In the genomic region with DNA sequence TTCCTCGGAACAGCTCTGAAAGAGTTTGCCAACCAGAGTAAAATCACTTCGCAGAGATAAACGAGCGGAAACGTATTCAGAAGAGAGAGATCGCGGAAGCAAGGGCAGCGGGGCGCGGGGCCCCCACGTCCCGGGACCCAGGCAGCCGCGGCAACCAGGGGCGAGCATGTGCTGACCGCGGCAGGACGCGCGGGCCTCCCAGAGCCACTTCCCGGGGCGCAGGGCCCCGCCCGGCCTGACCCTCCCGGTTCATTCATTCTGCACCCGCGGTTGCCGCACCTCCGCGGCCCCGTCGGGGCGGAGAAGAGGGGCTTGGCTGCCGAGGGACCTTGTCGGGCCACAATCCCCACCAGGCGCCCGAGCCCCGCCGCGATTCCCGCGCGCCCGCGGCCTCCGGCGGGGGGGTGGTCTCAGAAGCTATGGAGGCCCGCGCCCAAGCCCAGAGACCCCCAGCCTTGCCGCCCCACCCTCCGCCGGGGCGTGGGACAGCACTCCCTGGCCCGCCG, we compare ENCODE assay signal across 8 cellular contexts. TPM values are rescaled to one million over a fixed set of nuclear protein-coding genes. Genes with fewer than 3 reads are reported as not detected.
DNase-seq lines count a peak whose midpoint lies in the region; ATAC-seq and TF ChIP-seq lines count a peak whose summit lies in the region.

No MANE protein-coding gene starts in this region.

- H3K4me3 ChIP-seq in heart left ventricle (peak overlapping the region; percentile 68 to 100 (median 94)), rectal smooth muscle tissue (ENCODE audit: low read length) (peak overlapping the region; percentile 83)

- WGBS in heart left ventricle, 4 donors, result 0 to 1% (median 0%) methylated on average over 14 to 55 of the region's 55 CpGs

- H3K27ac ChIP-seq in heart left ventricle, result peak overlapping the region; percentile 51 to 96 (median 92)
- peak overlapping the region; percentile 92 for H3K27ac ChIP-seq in rectal smooth muscle tissue (ENCODE audit: low read depth, low read length)

- peak overlapping the region; percentile 96 for H3K27ac Mint-ChIP-seq in activated naive CD4-positive, alpha-beta T cell treated with anti-CD3 and anti-CD28 coated beads, Interleukin-2, amount 50 U/mL, for 24 hours

- no peaks in the 10 kb centered on the region for H3K9me3 ChIP-seq in heart left ventricle

- H3K4me1 Mint-ChIP-seq in activated naive CD4-positive, alpha-beta T cell treated with anti-CD3 and anti-CD28 coated beads, Interleukin-2, amount 50 U/mL, for 24 hours, result peaks cover 56% of the 10 kb centered on the region

- no peak for TF ChIP-seq CTCF in heart left ventricle (IDR thresholded peaks at IDR 0.05)

- peaks cover 3% of the 10 kb centered on the region for H3K36me3 Mint-ChIP-seq in activated naive CD4-positive, alpha-beta T cell treated with anti-CD3 and anti-CD28 coated beads, Interleukin-2, amount 50 U/mL, for 24 hours

- H3K27me3 ChIP-seq in heart left ventricle (no peaks in the 10 kb centered on the region), rectal smooth muscle tissue (ENCODE audit: control insufficient read depth, insufficient read depth, low read length) (no peaks in the 10 kb centered on the region)

- no peaks in the 10 kb centered on the region for H3K27me3 Mint-ChIP-seq in activated naive CD4-positive, alpha-beta T cell treated with anti-CD3 and anti-CD28 coated beads, Interleukin-2, amount 50 U/mL, for 24 hours

- peak overlapping the region; percentile 93 for H3K4me3 Mint-ChIP-seq in activated naive CD4-positive, alpha-beta T cell treated with anti-CD3 and anti-CD28 coated beads, Interleukin-2, amount 50 U/mL, for 24 hours

- no peaks in the 10 kb centered on the region for H3K9me3 Mint-ChIP-seq in activated naive CD4-positive, alpha-beta T cell treated with anti-CD3 and anti-CD28 coated beads, Interleukin-2, amount 50 U/mL, for 24 hours

- intact Hi-C loops in heart left ventricle (cut with DNase I), result no loop called here

- no peak for TF ChIP-seq POLR2A in heart left ventricle (IDR thresholded peaks at IDR 0.05)

- H3K9ac ChIP-seq in rectal smooth muscle tissue (ENCODE audit: low read length), result peak overlapping the region; percentile 82

- ATAC-seq in activated CD4-positive, CD25-positive, alpha-beta regulatory T cell treated with anti-CD3 and anti-CD28 coated beads, Interleukin-2, amount 50 U/mL, for 24 hours, result no peak
- peak in 2 of 4 donors; percentile 13 to 39 for ATAC-seq in heart left ventricle

- peak; percentile 18 for DNase-seq in activated CD4-positive, CD25-positive, alpha-beta regulatory T cell treated with anti-CD3 and anti-CD28 coated beads, Interleukin-2, amount 50 U/mL, for 16 hours (ENCODE audit: low read depth, low spot score)
- DNase-seq in heart left ventricle (peak; percentile 25 to 77 (median 42)), SW 1271 (lab: John Stamatoyannopoulos, UW) (no peak), cerebellar nuclear complex (lab: John Stamatoyannopoulos, UW) (no peak)

- H3K4me1 ChIP-seq in heart left ventricle (peaks cover 7 to 56% (median 43%) of the 10 kb centered on the region in 12 donors), rectal smooth muscle tissue (ENCODE audit: control insufficient read depth, insufficient read depth, low read length) (peaks cover 14% of the 10 kb centered on the region)

- H3K36me3 ChIP-seq in heart left ventricle (no peaks in the 10 kb centered on the region), rectal smooth muscle tissue (ENCODE audit: control insufficient read depth, insufficient read depth, low read length) (no peaks in the 10 kb centered on the region)

TF ChIP-seq in PFSK-1, 5 proteins besides CTCF, POLR2A, EP300 and RAD21:
- TF ChIP-seq FOXP2 (optimal IDR thresholded peaks at IDR 0.05; ENCODE audit: borderline replicate concordance, extremely low read depth, extremely low read length, insufficient read depth), result peak; percentile 8
- TF ChIP-seq, protein P1, sequence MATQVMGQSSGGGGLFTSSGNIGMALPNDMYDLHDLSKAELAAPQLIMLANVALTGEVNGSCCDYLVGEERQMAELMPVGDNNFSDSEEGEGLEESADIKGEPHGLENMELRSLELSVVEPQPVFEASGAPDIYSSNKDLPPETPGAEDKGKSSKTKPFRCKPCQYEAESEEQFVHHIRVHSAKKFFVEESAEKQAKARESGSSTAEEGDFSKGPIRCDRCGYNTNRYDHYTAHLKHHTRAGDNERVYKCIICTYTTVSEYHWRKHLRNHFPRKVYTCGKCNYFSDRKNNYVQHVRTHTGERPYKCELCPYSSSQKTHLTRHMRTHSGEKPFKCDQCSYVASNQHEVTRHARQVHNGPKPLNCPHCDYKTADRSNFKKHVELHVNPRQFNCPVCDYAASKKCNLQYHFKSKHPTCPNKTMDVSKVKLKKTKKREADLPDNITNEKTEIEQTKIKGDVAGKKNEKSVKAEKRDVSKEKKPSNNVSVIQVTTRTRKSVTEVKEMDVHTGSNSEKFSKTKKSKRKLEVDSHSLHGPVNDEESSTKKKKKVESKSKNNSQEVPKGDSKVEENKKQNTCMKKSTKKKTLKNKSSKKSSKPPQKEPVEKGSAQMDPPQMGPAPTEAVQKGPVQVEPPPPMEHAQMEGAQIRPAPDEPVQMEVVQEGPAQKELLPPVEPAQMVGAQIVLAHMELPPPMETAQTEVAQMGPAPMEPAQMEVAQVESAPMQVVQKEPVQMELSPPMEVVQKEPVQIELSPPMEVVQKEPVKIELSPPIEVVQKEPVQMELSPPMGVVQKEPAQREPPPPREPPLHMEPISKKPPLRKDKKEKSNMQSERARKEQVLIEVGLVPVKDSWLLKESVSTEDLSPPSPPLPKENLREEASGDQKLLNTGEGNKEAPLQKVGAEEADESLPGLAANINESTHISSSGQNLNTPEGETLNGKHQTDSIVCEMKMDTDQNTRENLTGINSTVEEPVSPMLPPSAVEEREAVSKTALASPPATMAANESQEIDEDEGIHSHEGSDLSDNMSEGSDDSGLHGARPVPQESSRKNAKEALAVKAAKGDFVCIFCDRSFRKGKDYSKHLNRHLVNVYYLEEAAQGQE (IDR thresholded peaks at IDR 0.05; ENCODE audit: insufficient read depth in 1 of 2, low read depth in 2 of 2, low read length in 2 of 2), result no peak

RNA-seq across cellular contexts. Expression of gene UBE2N, which starts 0.6 kb away (rescaled TPM):
- 59.6 TPM for polyA plus RNA-seq in PFSK-1 (2012; ENCODE audit: insufficient read length, low read depth)
- total RNA-seq in heart left ventricle, result 100 to 1,000 TPM in 2 of 9 donors, 10 to 100 TPM in 7; 53.6 to 107 (median 88.1) TPM
- 10 to 100 TPM; 55.8 to 91.1 TPM for polyA plus RNA-seq in heart left ventricle

RNA-seq across cellular contexts. Expression of gene MRPL42, which starts 26.1 kb away (rescaled TPM):
- polyA plus RNA-seq in PFSK-1 (2012; ENCODE audit: insufficient read length, low read depth), result 41.3 TPM
- total RNA-seq in heart left ventricle, result 10 to 100 TPM; 31.2 to 53.0 (median 46.7) TPM
- polyA plus RNA-seq in heart left ventricle, result 10 to 100 TPM; 23.0 to 43.2 TPM

Comparison
In these comparisons a context has a peak if more than half of its experiments do, and no peak if none do; other contexts are left out.
1. DNase-seq: peak in activated CD4-positive, CD25-positive, alpha-beta regulatory T cell treated with anti-CD3 and anti-CD28 coated beads, Interleukin-2, amount 50 U/mL, for 16 hours (single experiment) and heart left ventricle (5 of 5); none in SW 1271 (0 of 2) and cerebellar nuclear complex (0 of 2).